23 cellular contexts compared by ENCODE assay signal in the genomic region with DNA sequence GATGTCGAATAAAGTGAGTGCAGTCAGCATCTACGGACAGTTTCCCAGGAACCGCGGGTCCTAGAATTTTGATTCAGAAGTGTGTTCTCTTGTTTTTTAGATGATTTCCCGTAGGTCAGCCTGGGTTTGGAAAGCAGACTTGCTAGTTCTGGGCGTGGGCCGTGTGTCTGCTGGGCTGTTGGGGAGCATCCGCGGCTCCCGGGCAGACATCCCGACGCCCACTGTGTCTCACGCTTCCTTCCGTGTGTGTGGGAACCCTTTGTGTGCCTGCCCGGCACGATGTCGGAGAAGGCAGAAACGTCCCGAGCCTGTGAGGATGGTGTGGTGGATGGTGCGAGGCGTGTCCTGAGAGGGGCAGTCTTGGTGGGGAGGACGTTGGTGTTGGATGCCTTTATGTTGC. TPM values are rescaled to one million over a fixed set of nuclear protein-coding genes. Genes with fewer than 3 reads are reported as not detected.
DNase-seq lines count a peak whose midpoint lies in the region; ATAC-seq, FAIRE-seq and TF ChIP-seq lines count a peak whose summit lies in the region.
"Had no signal": no experiment of that assay in that cellular context is flagged by ENCODE, and none has a peak within 500 bp of the region (broad histone marks: within the 10 kb centered on the region; RNA-seq: fewer than 3 reads in every experiment).

No MANE protein-coding gene starts in this region.

- H3K79me2 ChIP-seq in osteoblast (ENCODE audit: insufficient read depth, low read length): peaks cover 41% of the 10 kb centered on the region

- H3K9me3 Mint-ChIP-seq in HFFc6: no peaks in the 10 kb centered on the region
- H3K9me3 Mint-ChIP-seq: CD8-positive, alpha-beta memory T cell had no signal

- no peak for TF ChIP-seq POLR2A in H54 (IDR thresholded peaks at IDR 0.05; ENCODE audit: low read depth, low read length)

- H3K27me3 ChIP-seq in heart right ventricle (no peaks in the 10 kb centered on the region), lower lobe of right lung (ENCODE audit: low read depth) (no peaks in the 10 kb centered on the region), osteoblast (ENCODE audit: insufficient read depth, low read length) (no peaks in the 10 kb centered on the region)

- H3K27ac ChIP-seq in heart right ventricle (no peak overlapping the region), lower lobe of right lung (no peak overlapping the region), osteoblast (ENCODE audit: low read depth, low read length) (no peak overlapping the region)
- H3K27ac ChIP-seq: C4-2B had no signal

- DNase-seq in Right ventricle myocardium superior (peak; percentile 22), heart right ventricle (no peak), lower lobe of right lung (peak; percentile 41), osteoblast (ENCODE audit: insufficient read length, low spot score, missing footprints) (peak; percentile 10), superior temporal gyrus (ENCODE audit: extremely low spot score) (peak; percentile 16), RCC 7860 (ENCODE audit: low spot score) (no peak), H54 (ENCODE audit: insufficient read length, low spot score) (no peak), HFFc6 (no peak)
- DNase-seq: AML-193; Calu3; CD8-positive, alpha-beta memory T cell; DMS53; GDM1; Karpas-422; MV-4-11; NCI-H1105 treated with DMSO at 0.1 percent for 48 hours; NCI-H2081 treated with DMSO at 0.1 percent for 48 hours; NCI-H2171 treated with DMSO at 0.1 percent for 48 hours; NCI-H524 treated with DMSO at 0.1 percent for 48 hours; NCI-H82 had no signal

- H3K36me3 ChIP-seq in heart right ventricle (peaks cover 0 to 82% (median 23%) of the 10 kb centered on the region in 9 donors), lower lobe of right lung (peaks cover 72% of the 10 kb centered on the region), osteoblast (ENCODE audit: insufficient read depth, low read length) (peaks cover 26% of the 10 kb centered on the region)

- ATAC-seq in Right ventricle myocardium superior (ENCODE audit: poor library complexity): no peak
- no peak for ATAC-seq in heart right ventricle
- ATAC-seq in lower lobe of right lung: no peak
- ATAC-seq: Panc1 had no signal

- no peak overlapping the region for H3K4me3 ChIP-seq in heart right ventricle
- no peak overlapping the region for H3K4me3 ChIP-seq in lower lobe of right lung
- no peak overlapping the region for H3K4me3 ChIP-seq in osteoblast (ENCODE audit: insufficient read depth, low read length)

- H3K27me3 Mint-ChIP-seq in HFFc6 (ENCODE audit: insufficient read depth): no peaks in the 10 kb centered on the region; the same call in 1 of the 2 replicates

- H3K9me3 ChIP-seq in heart right ventricle (peaks cover 0 to 6% (median 0%) of the 10 kb centered on the region in 11 donors), lower lobe of right lung (no peaks in the 10 kb centered on the region), osteoblast (ENCODE audit: low read depth, low read length) (no peaks in the 10 kb centered on the region)

- H3K4me1 ChIP-seq in heart right ventricle (peaks cover 0 to 6% (median 0%) of the 10 kb centered on the region in 9 donors), lower lobe of right lung (no peaks in the 10 kb centered on the region), osteoblast (ENCODE audit: insufficient read depth, low read length) (peaks cover 5% of the 10 kb centered on the region)

- intact Hi-C loops in Right ventricle myocardium superior (cut with DNase I) (no loop called here), heart right ventricle (cut with DNase I) (no loop called here), lower lobe of right lung (cut with DNase I) (no loop called here)

- H3K4me3 Mint-ChIP-seq in HFFc6: no peak overlapping the region

- H4K20me1 ChIP-seq in osteoblast (ENCODE audit: insufficient read depth, low read length): peaks cover 22% of the 10 kb centered on the region

- no peak overlapping the region for H2AFZ ChIP-seq in osteoblast (ENCODE audit: low read length)

- FAIRE-seq in RCC 7860 (lab: Jason Lieb, UNC) (no peak), H54 (lab: Jason Lieb, UNC) (no peak)
- FAIRE-seq: H1 had no signal

- H3K4me2 ChIP-seq in osteoblast (ENCODE audit: insufficient read depth, low read length): no peak overlapping the region

- no peak for TF ChIP-seq CTCF in heart right ventricle (IDR thresholded peaks at IDR 0.05)
- TF ChIP-seq CTCF in lower lobe of right lung (IDR thresholded peaks at IDR 0.05): no peak
- TF ChIP-seq CTCF in osteoblast (IDR thresholded peaks at IDR 0.05; ENCODE audit: extremely low read depth, low read depth, low read length): no peak
- TF ChIP-seq CTCF in HFFc6 (IDR thresholded peaks at IDR 0.05): no peak

- H3K36me3 Mint-ChIP-seq in HFFc6 (ENCODE audit: low read depth): peaks cover 39% of the 10 kb centered on the region

- 94 to 95% methylated on average over 22 of the region's 22 CpGs for WGBS in heart right ventricle, 2 donors

- no peak overlapping the region for H3K27ac Mint-ChIP-seq in HFFc6

- H3K4me1 Mint-ChIP-seq in HFFc6 (ENCODE audit: low read depth): peaks cover 8% of the 10 kb centered on the region

RNA-seq across cellular contexts. Expression of a gene that starts 18.4 kb away (rescaled TPM):
- total RNA-seq in Right ventricle myocardium superior: 8.7 TPM
- total RNA-seq in heart right ventricle: 10 to 100 TPM in 2 of 10 donors, 1 to 10 TPM in 8; 6.8 to 12.5 (median 9.3) TPM
- 1 to 10 TPM; 7.6 to 9.9 TPM for polyA plus RNA-seq in heart right ventricle
- total RNA-seq in lower lobe of right lung: 25.2 TPM
- total RNA-seq in osteoblast: 25.0 and 26.8 TPM in 2 replicates
- 10 to 100 TPM; 15.6 to 18.2 (median 16.6) TPM for total RNA-seq in HFFc6 (2021; fragmentation: NEBNext Ultra II Directional; extraction: Animal tissue kit (Norgen Biotek cat#: 25700))

Comparison
In these comparisons a context has a peak if more than half of its experiments do, and no peak if none do; other contexts are left out.
1. DNase-seq: peak in Right ventricle myocardium superior (single experiment), lower lobe of right lung (single experiment), osteoblast (single experiment) and superior temporal gyrus (single experiment); none in heart right ventricle (0 of 2), RCC 7860 (single experiment), H54 (single experiment) and HFFc6 (single experiment).